ENCODE assay signal across 30 cellular contexts in the genomic region with DNA sequence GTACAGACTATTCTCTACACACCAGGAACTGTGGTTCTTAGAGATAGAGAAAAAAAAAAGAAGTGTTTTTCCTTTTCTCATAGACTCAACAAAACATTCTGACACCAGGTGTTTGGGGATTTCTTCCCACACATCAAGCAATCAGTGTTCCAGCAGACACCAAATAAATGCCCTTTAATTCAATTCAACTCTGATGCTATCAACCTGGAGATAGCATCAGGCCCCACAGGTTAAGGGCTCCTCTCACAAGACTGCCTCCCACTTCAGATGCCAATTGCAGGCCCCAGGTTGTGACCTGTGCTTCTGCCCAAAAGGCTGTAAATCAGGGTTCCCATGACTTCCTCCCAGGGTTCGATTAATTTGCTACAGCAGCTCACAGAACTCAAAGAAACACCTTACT.
"Had no signal": no experiment of that assay in that cellular context is flagged by ENCODE, and none has a peak within 500 bp of the region (broad histone marks: within the 10 kb centered on the region; RNA-seq: fewer than 3 reads in every experiment).

No MANE protein-coding gene starts in this region.

- H3K27ac ChIP-seq: esophagus muscularis mucosa, foreskin keratinocyte, heart left ventricle, left lung, lower lobe of right lung, pancreas, prostate gland, skin epidermis, testis, transverse colon, VCaP had no signal

- H3K27ac Mint-ChIP-seq: activated CD4-positive, alpha-beta T cell treated with anti-CD3 and anti-CD28 coated beads, Interleukin-2, amount 10 ng/mL, durations not matched to agents 7 days and 5 days; activated CD8-positive, alpha-beta T cell treated with anti-CD3 and anti-CD28 coated beads for 36 hours; activated naive CD4-positive, alpha-beta T cell treated with anti-CD3 and anti-CD28 coated beads, Interleukin-2, amount 50 U/mL, for 72 hours; activated T-helper 2 cell treated with anti-CD3 and anti-CD28 coated beads, Interferon-gamma antibody, Interleukin-2, Interleukin-4, amounts not matched to agents 10 μg/mL and 5 μg/mL and 100 μg/mL, durations not matched to agents 14 hours and 24 hours and 36 hours; dendritic cell treated with granulocyte-macrophage colony-stimulating factor and Interleukin-4, amounts not matched to agents 40 ng/mL and 50 ng/mL, for 4 days; natural killer cell treated with Interleukin-12 subunit alpha and Interleukin-12 subunit beta and Interleukin-15 and Interleukin-18, amount 100 ng/mL, for 72 hours had no signal

- H3K4me3 ChIP-seq: esophagus muscularis mucosa, heart left ventricle, left lung, lower lobe of right lung, mucosa of descending colon, pancreas, prostate gland, skin epidermis, testis, transverse colon had no signal

- H3K4me1 Mint-ChIP-seq: activated CD4-positive, alpha-beta T cell treated with anti-CD3 and anti-CD28 coated beads, Interleukin-2, amount 10 ng/mL, durations not matched to agents 7 days and 5 days; central memory CD8-positive, alpha-beta T cell had no signal

- H3K27me3 ChIP-seq: esophagus muscularis mucosa, foreskin keratinocyte, heart left ventricle, left lung, pancreas, testis, transverse colon had no signal

- H3K36me3 Mint-ChIP-seq: activated naive CD4-positive, alpha-beta T cell treated with anti-CD3 and anti-CD28 coated beads, Interleukin-2, amount 50 U/mL, for 72 hours; natural killer cell treated with Interleukin-12 subunit alpha and Interleukin-12 subunit beta and Interleukin-15 and Interleukin-18, amount 100 ng/mL, for 72 hours had no signal

- DNase-seq: activated CD4-positive, alpha-beta T cell treated with anti-CD3 and anti-CD28 coated beads, Interleukin-2, amount 10 ng/mL, durations not matched to agents 7 days and 5 days; activated CD4-positive, CD25-positive, alpha-beta regulatory T cell treated with anti-CD3 and anti-CD28 coated beads, Interleukin-2, amount 50 U/mL, for 72 hours; activated CD8-positive, alpha-beta T cell treated with anti-CD3 and anti-CD28 coated beads for 36 hours; activated T-cell treated with anti-CD3 and anti-CD28 coated beads, Interleukin-2, amount 50 U/mL, for 4 hours; heart left ventricle; hypothalamus; left lung; lower lobe of right lung; mucosa of descending colon; pancreas; retina; stimulated activated CD4-positive, alpha-beta T cell treated with anti-CD3 and anti-CD28 coated beads, Interleukin-12 subunit alpha, Interleukin-12 subunit beta, amount 100 ng/mL, for 4 hours; stimulated activated CD4-positive, alpha-beta T cell treated with anti-CD3 and anti-CD28 coated beads, Interleukin-4, amount 100 ng/mL, for 1 hour; stimulated activated naive CD8-positive, alpha-beta T cell treated with anti-CD3 and anti-CD28 coated beads, Interleukin-15, Interleukin-2, amounts not matched to agents 100 U/mL and 50 U/mL, for 24 hours; T-helper 9 cell; testis; transverse colon had no signal

- ATAC-seq: activated CD8-positive, alpha-beta T cell treated with anti-CD3 and anti-CD28 coated beads for 36 hours; activated naive CD4-positive, alpha-beta T cell treated with anti-CD3 and anti-CD28 coated beads, Interleukin-2, amount 50 U/mL, for 72 hours; activated T-cell treated with anti-CD3 and anti-CD28 coated beads, Interleukin-2, amount 50 U/mL, for 4 hours; heart left ventricle; left lung; lower lobe of right lung; mucosa of descending colon; natural killer cell treated with Interleukin-12 subunit alpha and Interleukin-12 subunit beta and Interleukin-15 and Interleukin-18, amount 100 ng/mL, for 72 hours; sciatic nerve had no signal

- H3K4me3 Mint-ChIP-seq: activated CD4-positive, alpha-beta T cell treated with anti-CD3 and anti-CD28 coated beads, Interleukin-2, amount 10 ng/mL, durations not matched to agents 7 days and 5 days; activated CD8-positive, alpha-beta T cell treated with anti-CD3 and anti-CD28 coated beads for 36 hours; activated T-cell treated with anti-CD3 and anti-CD28 coated beads, Interleukin-2, amount 50 U/mL, for 4 hours; central memory CD8-positive, alpha-beta T cell; dendritic cell treated with granulocyte-macrophage colony-stimulating factor and Interleukin-4, amounts not matched to agents 40 ng/mL and 50 ng/mL, for 4 days; natural killer cell treated with Interleukin-12 subunit alpha and Interleukin-12 subunit beta and Interleukin-15 and Interleukin-18, amount 100 ng/mL, for 72 hours had no signal

- H3K27me3 Mint-ChIP-seq: activated CD8-positive, alpha-beta T cell treated with anti-CD3 and anti-CD28 coated beads for 36 hours; dendritic cell treated with granulocyte-macrophage colony-stimulating factor and Interleukin-4, amounts not matched to agents 40 ng/mL and 50 ng/mL, for 4 days had no signal

- FAIRE-seq: bronchial epithelial cell, pancreas, TTC549 had no signal

- H3K4me1 ChIP-seq: esophagus muscularis mucosa, foreskin keratinocyte, heart left ventricle, left lung, lower lobe of right lung, prostate gland, testis, transverse colon had no signal

- H3K9me3 ChIP-seq: esophagus muscularis mucosa, heart left ventricle, left lung, lower lobe of right lung, mucosa of descending colon, pancreas, prostate gland, testis, transverse colon had no signal

- H3K9me3 Mint-ChIP-seq: activated CD4-positive, alpha-beta T cell treated with anti-CD3 and anti-CD28 coated beads, Interleukin-2, amount 10 ng/mL, durations not matched to agents 7 days and 5 days; activated CD8-positive, alpha-beta T cell treated with anti-CD3 and anti-CD28 coated beads for 36 hours; activated naive CD4-positive, alpha-beta T cell treated with anti-CD3 and anti-CD28 coated beads, Interleukin-2, amount 50 U/mL, for 72 hours; activated T-cell treated with anti-CD3 and anti-CD28 coated beads, Interleukin-2, amount 50 U/mL, for 4 hours; activated T-helper 2 cell treated with anti-CD3 and anti-CD28 coated beads, Interferon-gamma antibody, Interleukin-2, Interleukin-4, amounts not matched to agents 10 μg/mL and 5 μg/mL and 100 μg/mL, durations not matched to agents 14 hours and 24 hours and 36 hours; central memory CD8-positive, alpha-beta T cell; dendritic cell treated with granulocyte-macrophage colony-stimulating factor and Interleukin-4, amounts not matched to agents 40 ng/mL and 50 ng/mL, for 4 days; natural killer cell treated with Interleukin-12 subunit alpha and Interleukin-12 subunit beta and Interleukin-15 and Interleukin-18, amount 100 ng/mL, for 72 hours had no signal

- H3K36me3 ChIP-seq: esophagus muscularis mucosa, heart left ventricle, left lung, lower lobe of right lung, pancreas, prostate gland, transverse colon had no signal
